Comparison of ENCODE assay signal across 1 cellular context in the genomic region with DNA sequence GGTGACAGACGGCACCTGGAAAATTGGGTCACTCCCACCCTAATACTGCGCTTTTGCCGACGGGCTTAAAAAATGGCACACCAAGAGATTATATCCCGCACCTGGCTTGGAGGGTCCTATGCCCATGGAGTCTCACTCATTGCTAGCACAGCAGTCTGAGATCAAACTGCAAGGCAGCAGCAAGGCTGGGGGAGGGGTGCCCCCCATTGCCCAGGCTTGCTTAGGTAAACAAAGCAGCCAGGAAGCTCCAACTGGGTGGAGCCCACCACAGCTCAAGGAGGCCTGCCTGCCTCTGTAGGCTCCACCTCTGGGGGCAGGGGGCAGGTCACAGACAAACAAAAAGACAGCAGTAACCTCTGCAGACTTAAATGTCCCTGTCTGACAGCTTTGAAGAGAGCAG.
TF ChIP-seq lines count a peak whose summit lies in the region.

No MANE protein-coding gene starts in this region.

TF ChIP-seq in HepG2, 621 proteins besides CTCF, POLR2A, EP300 and RAD21 (continued from another document):
- TF ChIP-seq ZNF281 (CRISPR knock-in tag; IDR thresholded peaks at IDR 0.05; ENCODE audit: borderline replicate concordance): peak; percentile 81
- TF ChIP-seq KDM5B (CRISPR knock-in tag; IDR thresholded peaks at IDR 0.05; ENCODE audit: borderline replicate concordance): 0 out of 2 replicates have a peak, but pooled peaks have one; percentile 29
- peak; percentile 68 for TF ChIP-seq FOXA3 (CRISPR knock-in tag; IDR thresholded peaks at IDR 0.05)
- TF ChIP-seq, protein P1, sequence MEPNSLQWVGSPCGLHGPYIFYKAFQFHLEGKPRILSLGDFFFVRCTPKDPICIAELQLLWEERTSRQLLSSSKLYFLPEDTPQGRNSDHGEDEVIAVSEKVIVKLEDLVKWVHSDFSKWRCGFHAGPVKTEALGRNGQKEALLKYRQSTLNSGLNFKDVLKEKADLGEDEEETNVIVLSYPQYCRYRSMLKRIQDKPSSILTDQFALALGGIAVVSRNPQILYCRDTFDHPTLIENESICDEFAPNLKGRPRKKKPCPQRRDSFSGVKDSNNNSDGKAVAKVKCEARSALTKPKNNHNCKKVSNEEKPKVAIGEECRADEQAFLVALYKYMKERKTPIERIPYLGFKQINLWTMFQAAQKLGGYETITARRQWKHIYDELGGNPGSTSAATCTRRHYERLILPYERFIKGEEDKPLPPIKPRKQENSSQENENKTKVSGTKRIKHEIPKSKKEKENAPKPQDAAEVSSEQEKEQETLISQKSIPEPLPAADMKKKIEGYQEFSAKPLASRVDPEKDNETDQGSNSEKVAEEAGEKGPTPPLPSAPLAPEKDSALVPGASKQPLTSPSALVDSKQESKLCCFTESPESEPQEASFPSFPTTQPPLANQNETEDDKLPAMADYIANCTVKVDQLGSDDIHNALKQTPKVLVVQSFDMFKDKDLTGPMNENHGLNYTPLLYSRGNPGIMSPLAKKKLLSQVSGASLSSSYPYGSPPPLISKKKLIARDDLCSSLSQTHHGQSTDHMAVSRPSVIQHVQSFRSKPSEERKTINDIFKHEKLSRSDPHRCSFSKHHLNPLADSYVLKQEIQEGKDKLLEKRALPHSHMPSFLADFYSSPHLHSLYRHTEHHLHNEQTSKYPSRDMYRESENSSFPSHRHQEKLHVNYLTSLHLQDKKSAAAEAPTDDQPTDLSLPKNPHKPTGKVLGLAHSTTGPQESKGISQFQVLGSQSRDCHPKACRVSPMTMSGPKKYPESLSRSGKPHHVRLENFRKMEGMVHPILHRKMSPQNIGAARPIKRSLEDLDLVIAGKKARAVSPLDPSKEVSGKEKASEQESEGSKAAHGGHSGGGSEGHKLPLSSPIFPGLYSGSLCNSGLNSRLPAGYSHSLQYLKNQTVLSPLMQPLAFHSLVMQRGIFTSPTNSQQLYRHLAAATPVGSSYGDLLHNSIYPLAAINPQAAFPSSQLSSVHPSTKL (CRISPR knock-in tag; IDR thresholded peaks at IDR 0.05): peak; percentile 25; the same call in 1 of the 2 replicates
- TF ChIP-seq ZNF687 (CRISPR knock-in tag; IDR thresholded peaks at IDR 0.05): peak; percentile 23; the same call in 1 of the 2 replicates
